In genomic region chr6:157155838-157156237, GRCh38 we compare ENCODE assay signal across 1 cellular context.
TF ChIP-seq lines count a peak whose summit lies in the region.

No MANE protein-coding gene starts in this region.

TF ChIP-seq in WTC11, 78 proteins besides CTCF, POLR2A, EP300 and RAD21 (continued from another document):
- TF ChIP-seq ZNF532 (CRISPR knock-in tag; IDR thresholded peaks at IDR 0.05; ENCODE audit: borderline replicate concordance): no peak
- TF ChIP-seq SMAD3 (CRISPR knock-in tag; IDR thresholded peaks at IDR 0.05; ENCODE audit: borderline replicate concordance): no peak
- TF ChIP-seq GTF2I (CRISPR knock-in tag; conservative IDR thresholded peaks at IDR 0.05): no peak
- TF ChIP-seq NFATC4 (CRISPR knock-in tag; IDR thresholded peaks at IDR 0.05): no peak
- TF ChIP-seq ZNF396 (CRISPR knock-in tag; IDR thresholded peaks at IDR 0.05; ENCODE audit: borderline replicate concordance): no peak
- TF ChIP-seq E2F4 (CRISPR knock-in tag; IDR thresholded peaks at IDR 0.05; ENCODE audit: borderline replicate concordance, low read depth): no peak
- TF ChIP-seq ERG (CRISPR knock-in tag; IDR thresholded peaks at IDR 0.05): no peak
- no peak for TF ChIP-seq NR1H2 (CRISPR knock-in tag; IDR thresholded peaks at IDR 0.05)
